31 cellular contexts compared by ENCODE assay signal in genomic region chr3:182420741-182421140, GRCh38.
"Had no signal": no experiment of that assay in that cellular context is flagged by ENCODE, and none has a peak within 500 bp of the region (broad histone marks: within the 10 kb centered on the region; RNA-seq: fewer than 3 reads in every experiment).

No MANE protein-coding gene starts in this region.

- DNase-seq: activated B cell treated with CpG ODN at 0.5 μM for 24 hours; activated CD4-positive, alpha-beta memory T cell treated with anti-CD3 and anti-CD28 coated beads for 36 hours; activated CD4-positive, alpha-beta T cell treated with anti-CD3 and anti-CD28 coated beads for 4 hours; activated CD4-positive, alpha-beta T cell treated with anti-CD3 and anti-CD28 coated beads, Interleukin-2, amount 50 U/mL, for 1 hour; activated CD4-positive, CD25-positive, alpha-beta regulatory T cell treated with anti-CD3 and anti-CD28 coated beads, Interleukin-2, amount 50 U/mL, for 72 hours; activated CD8-positive, alpha-beta memory T cell treated with anti-CD3 and anti-CD28 coated beads, Interleukin-2, amount 50 U/mL, for 4 hours; activated gamma-delta T cell treated with Interleukin-2 at 50 U/mL for 16 hours; activated naive CD4-positive, alpha-beta T cell treated with anti-CD3 and anti-CD28 coated beads for 36 hours; activated T-cell treated with anti-CD3 and anti-CD28 coated beads for 4 hours; activated T-cell treated with anti-CD3 and anti-CD28 coated beads, Interleukin-2, amount 50 U/mL, for 4 hours; adrenal gland; body of pancreas; MM.1S; NCI-H1092 treated with DMSO at 0.1 percent for 48 hours; NCI-H1417 treated with DMSO at 0.1 percent for 48 hours; NCI-H187 treated with DMSO at 0.1 percent for 48 hours; NCI-H2081; NCI-H2171 treated with DMSO at 0.1 percent for 48 hours; NCI-H2227 treated with DMSO at 0.1 percent for 48 hours; NCI-H524 treated with DMSO at 0.1 percent for 48 hours; PC-3; Peyer's patch; SIG-M5; T-cell; T-helper 17 cell; T-helper 9 cell had no signal

- ATAC-seq: activated naive CD4-positive, alpha-beta T cell treated with anti-CD3 and anti-CD28 coated beads, Interleukin-2, amount 50 U/mL, for 72 hours; activated T-cell treated with anti-CD3 and anti-CD28 coated beads, Interleukin-2, amount 50 U/mL, for 4 hours; body of pancreas; PC-3; SK-N-SH treated with all-trans-retinoic acid at 6 μM for 48 hours; T-cell; T-helper 17 cell had no signal

- H3K9me3 ChIP-seq: adrenal gland, body of pancreas, breast epithelium, Peyer's patch had no signal

- H3K36me3 ChIP-seq: adrenal gland, breast epithelium, Peyer's patch had no signal

- H3K27me3 ChIP-seq: adrenal gland, body of pancreas, breast epithelium, Peyer's patch had no signal

- H3K4me1 ChIP-seq: adrenal gland, body of pancreas, breast epithelium, Peyer's patch had no signal

- H3K9ac ChIP-seq: KMS-11 had no signal

- H3K27ac ChIP-seq: adrenal gland, body of pancreas, breast epithelium, KMS-11, Peyer's patch, VCaP had no signal

- H3K4me2 ChIP-seq: KMS-11 had no signal

- H3K4me3 ChIP-seq: adrenal gland, body of pancreas, breast epithelium, Peyer's patch had no signal
